Comparison of ENCODE assay signal across 12 cellular contexts in genomic region chr9:130845254-130845653, GRCh38. TPM values are rescaled to one million over a fixed set of nuclear protein-coding genes. Genes with fewer than 3 reads are reported as not detected.
DNase-seq lines count a peak whose midpoint lies in the region; ATAC-seq, FAIRE-seq and TF ChIP-seq lines count a peak whose summit lies in the region.
"Had no signal": no experiment of that assay in that cellular context is flagged by ENCODE, and none has a peak within 500 bp of the region (broad histone marks: within the 10 kb centered on the region; RNA-seq: fewer than 3 reads in every experiment).

No MANE protein-coding gene starts in this region.

- POLR2A ChIA-PET in CD4-positive, alpha-beta memory T cell (lab: Charles Lee; ENCODE audit: partially characterized antibody) = no interaction called here

- H3K36me3 ChIP-seq in mammary epithelial cell (ENCODE audit: insufficient read depth, low read length) (no peaks in the 10 kb centered on the region), left lung (no peaks in the 10 kb centered on the region), subcutaneous abdominal adipose tissue (ENCODE audit: control insufficient read depth in 5 of 5, insufficient read depth in 5 of 5, low read length in 5 of 5) (no peaks in the 10 kb centered on the region)
- H3K36me3 ChIP-seq in CD4-positive, alpha-beta memory T cell (ENCODE audit: insufficient read depth, low read length) = no peaks in the 10 kb centered on the region
- H3K36me3 ChIP-seq: ovary had no signal

- H3K79me2 ChIP-seq in mammary epithelial cell (ENCODE audit: insufficient read depth, low read length) = peaks cover 81% of the 10 kb centered on the region

- DNase-seq in HFFc6 = no peak
- DNase-seq in mammary epithelial cell = no peak
- no peak for DNase-seq in left lung
- DNase-seq in CD4-positive, alpha-beta memory T cell = no peak
- DNase-seq in NCI-H2196 treated with DMSO at 0.1 percent for 48 hours (lab: John Stamatoyannopoulos, UW; ENCODE audit: unreplicated experiment) = no peak
- no peak for DNase-seq in mesenteric fat pad (ENCODE audit: low spot score)
- no peak for DNase-seq in frontal cortex (ENCODE audit: low spot score in 2 of 2)
- DNase-seq: DMS53 had no signal

- no peak overlapping the region for H3K4me3 ChIP-seq in mammary epithelial cell (replicated peaks in 1 of 3; ENCODE audit: insufficient read depth in 1 of 3, low read depth in 2 of 3, low read length in 3 of 3)
- no peak overlapping the region for H3K4me3 ChIP-seq in left lung
- peak overlapping the region in 3 of 5 donors; percentile 43 to 55 (median 55) for H3K4me3 ChIP-seq in subcutaneous abdominal adipose tissue (ENCODE audit: low read depth in 1 of 5, low read length in 5 of 5)
- H3K4me3 ChIP-seq in CD4-positive, alpha-beta memory T cell (ENCODE audit: low read length in 2 of 2) = no peak overlapping the region
- H3K4me3 ChIP-seq: ovary had no signal

- dilution Hi-C loops in mammary epithelial cell (cut with HindIII; ENCODE audit: low sequenced_read_pairs) = no loop called here

- H3K9me3 ChIP-seq in mammary epithelial cell (replicated peaks; ENCODE audit: insufficient read depth, low read length) (no peaks in the 10 kb centered on the region), left lung (no peaks in the 10 kb centered on the region), subcutaneous abdominal adipose tissue (ENCODE audit: control insufficient read depth in 5 of 5, low read length in 5 of 5) (no peaks in the 10 kb centered on the region)
- H3K9me3 ChIP-seq in CD4-positive, alpha-beta memory T cell (ENCODE audit: control insufficient read depth in 1 of 2, low read length in 2 of 2) = no peaks in the 10 kb centered on the region
- H3K9me3 ChIP-seq: ovary had no signal

- BruUV-seq in mammary epithelial cell (replicated peaks; lab: Mats Ljungman, UMichigan) = no TSS peak

- WGBS in mammary epithelial cell (ENCODE audit: low coverage, missing lambda C conversion rate) = 85% methylated on average over 9 of the region's 10 CpGs

- no peaks in the 10 kb centered on the region for H3K36me3 Mint-ChIP-seq in HFFc6 (ENCODE audit: low read depth)
- no peaks in the 10 kb centered on the region for H3K36me3 Mint-ChIP-seq in CD4-positive, alpha-beta memory T cell

- peak overlapping the region; percentile 80 for H3K4me2 ChIP-seq in mammary epithelial cell (ENCODE audit: insufficient read depth, low read depth, low read length)

- no peaks in the 10 kb centered on the region; the same call in none of the 2 replicates for H3K27me3 Mint-ChIP-seq in HFFc6 (ENCODE audit: insufficient read depth)
- no peaks in the 10 kb centered on the region for H3K27me3 Mint-ChIP-seq in CD4-positive, alpha-beta memory T cell

- no peak overlapping the region for H2AFZ ChIP-seq in mammary epithelial cell (ENCODE audit: low read depth, low read length)

- H4K20me1 ChIP-seq in mammary epithelial cell (ENCODE audit: insufficient read depth, low read length) = no peaks in the 10 kb centered on the region

- H3K27me3 ChIP-seq in mammary epithelial cell (ENCODE audit: insufficient read depth, low read length) (no peaks in the 10 kb centered on the region), left lung (no peaks in the 10 kb centered on the region), subcutaneous abdominal adipose tissue (ENCODE audit: control insufficient read depth in 5 of 5, insufficient read depth in 4 of 5, low read length in 5 of 5) (no peaks in the 10 kb centered on the region)
- no peaks in the 10 kb centered on the region for H3K27me3 ChIP-seq in CD4-positive, alpha-beta memory T cell (ENCODE audit: insufficient read depth, low read length)
- H3K27me3 ChIP-seq: ovary had no signal

- CTCF ChIA-PET in mammary epithelial cell (lab: Charles Lee; ENCODE audit: low non-redundant PET) = no interaction called here
- CTCF ChIA-PET in CD4-positive, alpha-beta memory T cell (lab: Charles Lee; ENCODE audit: partially characterized antibody) = interaction anchor here (1.1 to 2.7 kb wide), 2 partner anchors 17 to 22 kb away, joined by 3 to 6 read pairs; no protein-coding TSS in a partner anchor

- in situ Hi-C loops in mammary epithelial cell (cut with MboI; ENCODE audit: low sequenced_read_pairs in 2 of 2) = loop anchor here in 1 of 2 donors (5.0 kb wide), 1 partner anchor 133 kb away; no protein-coding TSS in a partner anchor

- peak overlapping the region; percentile 96 for H3K27ac Mint-ChIP-seq in HFFc6
- no peak overlapping the region for H3K27ac Mint-ChIP-seq in CD4-positive, alpha-beta memory T cell
- H3K27ac Mint-ChIP-seq: activated T-helper 2 cell treated with anti-CD3 and anti-CD28 coated beads, Interferon-gamma antibody, Interleukin-2, Interleukin-4, amounts not matched to agents 10 μg/mL and 5 μg/mL and 100 μg/mL, durations not matched to agents 14 hours and 24 hours and 36 hours had no signal

- intact Hi-C loops in mammary epithelial cell (cut with micrococcal nuclease) (loop anchor here (5.0 kb wide), 1 partner anchor 133 kb away; no protein-coding TSS in a partner anchor), left lung (cut with DNase I) (no loop called here)
- intact Hi-C loops in CD4-positive, alpha-beta memory T cell (cut with micrococcal nuclease) = no loop called here

- H3K4me1 ChIP-seq in mammary epithelial cell (ENCODE audit: insufficient read depth, low read length) (peaks cover 35% of the 10 kb centered on the region), left lung (peaks cover 29 to 64% of the 10 kb centered on the region in 2 donors), subcutaneous abdominal adipose tissue (ENCODE audit: control insufficient read depth in 5 of 5, insufficient read depth in 5 of 5, low read length in 5 of 5) (peaks cover 16 to 72% (median 66%) of the 10 kb centered on the region in 5 donors)
- peaks cover 31% of the 10 kb centered on the region for H3K4me1 ChIP-seq in CD4-positive, alpha-beta memory T cell (ENCODE audit: insufficient read depth, low read length)

- no peak for ATAC-seq in left lung

- no peak for FAIRE-seq in frontal cortex (lab: Jason Lieb, UNC)

- H3K4me1 Mint-ChIP-seq in HFFc6 (ENCODE audit: low read depth) = peaks cover 88% of the 10 kb centered on the region
- peaks cover 14 to 18% (median 16%) of the 10 kb centered on the region in 4 donors for H3K4me1 Mint-ChIP-seq in CD4-positive, alpha-beta memory T cell

- H3K4me3 Mint-ChIP-seq in HFFc6 = peak overlapping the region; percentile 84
- no peak overlapping the region for H3K4me3 Mint-ChIP-seq in CD4-positive, alpha-beta memory T cell

- no peaks in the 10 kb centered on the region for H3K9me3 Mint-ChIP-seq in HFFc6
- no peaks in the 10 kb centered on the region for H3K9me3 Mint-ChIP-seq in CD4-positive, alpha-beta memory T cell
- H3K9me3 Mint-ChIP-seq: activated T-helper 2 cell treated with anti-CD3 and anti-CD28 coated beads, Interferon-gamma antibody, Interleukin-2, Interleukin-4, amounts not matched to agents 10 μg/mL and 5 μg/mL and 100 μg/mL, durations not matched to agents 14 hours and 24 hours and 36 hours had no signal

- no peak overlapping the region for H3K27ac ChIP-seq in mammary epithelial cell (ENCODE audit: insufficient read depth, low read depth, low read length)
- H3K27ac ChIP-seq in left lung = peak overlapping the region; percentile 48 to 90
- H3K27ac ChIP-seq in subcutaneous abdominal adipose tissue (ENCODE audit: low read depth, low read length) = peak overlapping the region; percentile 100
- no peak overlapping the region for H3K27ac ChIP-seq in CD4-positive, alpha-beta memory T cell (ENCODE audit: low read depth, low read length)

- H3K9ac ChIP-seq in mammary epithelial cell (ENCODE audit: insufficient read depth, low read length) (no peak overlapping the region), subcutaneous abdominal adipose tissue (ENCODE audit: low read length in 5 of 5) (peak overlapping the region in 2 of 5 donors; percentile 39 to 84)

- TF ChIP-seq CTCF in HFFc6 (IDR thresholded peaks at IDR 0.05) = no peak
- no peak for TF ChIP-seq CTCF in mammary epithelial cell (conservative IDR thresholded peaks at IDR 0.05 in 1 of 2, IDR thresholded peaks at IDR 0.05 in 1 of 2; ENCODE audit: extremely low read depth in 1 of 2, insufficient read depth in 1 of 2, low read depth in 1 of 2, low read length in 2 of 2)
- no peak for TF ChIP-seq CTCF in left lung (IDR thresholded peaks at IDR 0.05)

RNA-seq across cellular contexts. Expression of gene ABL1, which starts 10.2 kb away (rescaled TPM):
- 10 to 100 TPM; 56.0 to 63.5 (median 62.8) TPM for total RNA-seq in HFFc6 (2021; fragmentation: NEBNext Ultra II Directional; extraction: Animal tissue kit (Norgen Biotek cat#: 25700))
- total RNA-seq in mammary epithelial cell (10 to 100 TPM; 50.5 to 52.8 TPM), left lung (10 to 100 TPM; 55.6 to 63.5 TPM), mesenteric fat pad (92.4 TPM), frontal cortex (21.6 TPM)
- polyA plus RNA-seq in mammary epithelial cell = 19.4 TPM
- polyA minus RNA-seq in mammary epithelial cell = 90.2 TPM
- total RNA-seq in CD4-positive, alpha-beta memory T cell = 10 to 100 TPM; 31.6 to 34.4 TPM
- polyA plus RNA-seq in CD4-positive, alpha-beta memory T cell = 10 to 100 TPM in 1 of 2 donors, 1 to 10 TPM in 1; 3.2 to 14.4 TPM

RNA-seq across cellular contexts. Expression of gene QRFP, which starts 51.4 kb away (rescaled TPM):
- total RNA-seq in HFFc6 (2021; fragmentation: NEBNext Ultra II Directional; extraction: Animal tissue kit (Norgen Biotek cat#: 25700)) = not detected
- total RNA-seq in mammary epithelial cell (not detected), left lung (under 1 TPM in 1 of 2 donors, not detected in 1; 0.16 TPM), mesenteric fat pad (not detected), frontal cortex (under 0.01 TPM)
- polyA plus RNA-seq in mammary epithelial cell = not detected
- not detected for polyA minus RNA-seq in mammary epithelial cell
- total RNA-seq in CD4-positive, alpha-beta memory T cell = not detected
- not detected for polyA plus RNA-seq in CD4-positive, alpha-beta memory T cell
- total RNA-seq: activated T-helper 2 cell treated with anti-CD3 and anti-CD28 coated beads, Interferon-gamma antibody, Interleukin-2, Interleukin-4, amounts not matched to agents 10 μg/mL and 5 μg/mL and 100 μg/mL, durations not matched to agents 14 hours and 24 hours and 36 hours; dermis microvascular lymphatic vessel endothelial cell; ovary had no signal
- polyA plus RNA-seq: ovary had no signal

Comparison
In these comparisons a context has a peak if more than half of its experiments do, and no peak if none do; other contexts are left out.
1. H3K27ac ChIP-seq: peak in left lung (2 of 2) and subcutaneous abdominal adipose tissue (single experiment); none in mammary epithelial cell (single experiment) and CD4-positive, alpha-beta memory T cell (single experiment).
2. H3K4me3 ChIP-seq: peak in subcutaneous abdominal adipose tissue (3 of 5); none in mammary epithelial cell (0 of 3), left lung (0 of 2) and CD4-positive, alpha-beta memory T cell (0 of 2).